26 cellular contexts compared by ENCODE assay signal in genomic region chr1:244755673-244756072, GRCh38.
"Had no signal": no experiment of that assay in that cellular context is flagged by ENCODE, and none has a peak within 500 bp of the region (broad histone marks: within the 10 kb centered on the region; RNA-seq: fewer than 3 reads in every experiment).

No MANE protein-coding gene starts in this region.

- H3K27me3 Mint-ChIP-seq: naive B cell; natural killer cell treated with Interleukin-12 subunit alpha and Interleukin-12 subunit beta and Interleukin-15 and Interleukin-18, amount 100 ng/mL, for 72 hours; stimulated activated naive B cell treated with anti-CD40 and anti-IgM and Interleukin-4, amounts not matched to agents 10 μg/mL and 1 μg/mL and 100 μg/mL, for 72 hours; stimulated activated naive CD8-positive, alpha-beta T cell treated with anti-CD3 and anti-CD28 coated beads, Interleukin-15, Interleukin-2, amounts not matched to agents 100 ng/mL and 50 ng/mL, for 24 hours had no signal

- H3K9me3 Mint-ChIP-seq: mesothelial cell of epicardium; naive B cell; natural killer cell treated with Interleukin-12 subunit alpha and Interleukin-12 subunit beta and Interleukin-15 and Interleukin-18, amount 100 ng/mL, for 72 hours; stimulated activated naive B cell treated with anti-CD40 and anti-IgM and Interleukin-4, amounts not matched to agents 10 μg/mL and 1 μg/mL and 100 μg/mL, for 72 hours; stimulated activated naive CD8-positive, alpha-beta T cell treated with anti-CD3 and anti-CD28 coated beads, Interleukin-15, Interleukin-2, amounts not matched to agents 100 ng/mL and 50 ng/mL, for 24 hours had no signal

- ATAC-seq: foreskin keratinocyte; gastroesophageal sphincter; heart left ventricle; left cardiac atrium; left lung; mucosa of descending colon; natural killer cell treated with Interleukin-12 subunit alpha and Interleukin-12 subunit beta and Interleukin-15 and Interleukin-18, amount 100 ng/mL, for 72 hours; psoas muscle; right cardiac atrium; stimulated activated naive B cell treated with anti-CD40 and anti-IgM and Interleukin-4, amounts not matched to agents 10 μg/mL and 1 μg/mL and 100 μg/mL, for 72 hours had no signal

- H3K4me3 Mint-ChIP-seq: mesothelial cell of epicardium; naive B cell; natural killer cell treated with Interleukin-12 subunit alpha and Interleukin-12 subunit beta and Interleukin-15 and Interleukin-18, amount 100 ng/mL, for 72 hours; stimulated activated naive B cell treated with anti-CD40 and anti-IgM and Interleukin-4, amounts not matched to agents 10 μg/mL and 1 μg/mL and 100 μg/mL, for 72 hours; stimulated activated naive CD8-positive, alpha-beta T cell treated with anti-CD3 and anti-CD28 coated beads, Interleukin-15, Interleukin-2, amounts not matched to agents 100 ng/mL and 50 ng/mL, for 24 hours had no signal

- H3K27ac ChIP-seq: coronary artery, esophagus muscularis mucosa, foreskin keratinocyte, gastroesophageal sphincter, heart left ventricle, left lung, psoas muscle, sigmoid colon, spleen, thoracic aorta, tibial nerve, upper lobe of left lung had no signal

- H3K4me1 ChIP-seq: foreskin keratinocyte, heart left ventricle, left lung, psoas muscle, sigmoid colon, spleen, tibial nerve had no signal

- H3K27me3 ChIP-seq: esophagus muscularis mucosa, foreskin keratinocyte, gastroesophageal sphincter, heart left ventricle, left lung, sigmoid colon, spleen, tibial nerve, upper lobe of left lung had no signal

- DNase-seq: dermis blood vessel endothelial cell; effector memory CD4-positive, alpha-beta T cell; foreskin keratinocyte; heart left ventricle; hippocampal formation; left cardiac atrium; left lung; mesenchymal stem cell; mucosa of descending colon; naive B cell; nucleus accumbens; psoas muscle; right cardiac atrium; sigmoid colon; spleen; stimulated activated CD4-positive, alpha-beta T cell treated with anti-CD3 and anti-CD28 coated beads, Interleukin-2, amount 100 ng/mL, for 48 hours; stimulated activated naive B cell treated with anti-CD40 and anti-IgM and Interleukin-4, amounts not matched to agents 10 μg/mL and 1 μg/mL and 100 μg/mL, for 72 hours; upper lobe of left lung had no signal

- H3K27ac Mint-ChIP-seq: mesothelial cell of epicardium; natural killer cell treated with Interleukin-12 subunit alpha and Interleukin-12 subunit beta and Interleukin-15 and Interleukin-18, amount 100 ng/mL, for 72 hours; stimulated activated naive B cell treated with anti-CD40 and anti-IgM and Interleukin-4, amounts not matched to agents 10 μg/mL and 1 μg/mL and 100 μg/mL, for 72 hours; stimulated activated naive CD8-positive, alpha-beta T cell treated with anti-CD3 and anti-CD28 coated beads, Interleukin-15, Interleukin-2, amounts not matched to agents 100 ng/mL and 50 ng/mL, for 24 hours had no signal

- H3K36me3 Mint-ChIP-seq: mesothelial cell of epicardium; naive B cell; natural killer cell treated with Interleukin-12 subunit alpha and Interleukin-12 subunit beta and Interleukin-15 and Interleukin-18, amount 100 ng/mL, for 72 hours; stimulated activated naive B cell treated with anti-CD40 and anti-IgM and Interleukin-4, amounts not matched to agents 10 μg/mL and 1 μg/mL and 100 μg/mL, for 72 hours had no signal

- H3K36me3 ChIP-seq: esophagus muscularis mucosa, gastroesophageal sphincter, heart left ventricle, left lung, sigmoid colon, spleen, thoracic aorta, tibial nerve, upper lobe of left lung had no signal

- H3K4me1 Mint-ChIP-seq: stimulated activated naive B cell treated with anti-CD40 and anti-IgM and Interleukin-4, amounts not matched to agents 10 μg/mL and 1 μg/mL and 100 μg/mL, for 72 hours had no signal

- H3K9me3 ChIP-seq: esophagus muscularis mucosa, gastroesophageal sphincter, heart left ventricle, left lung, mucosa of descending colon, psoas muscle, sigmoid colon, spleen, thoracic aorta, tibial nerve, upper lobe of left lung had no signal

- H3K4me3 ChIP-seq: coronary artery, esophagus muscularis mucosa, gastroesophageal sphincter, heart left ventricle, left lung, mucosa of descending colon, psoas muscle, sigmoid colon, spleen, thoracic aorta, tibial nerve, upper lobe of left lung had no signal
